ENCODE assay signal across 29 cellular contexts in genomic region chr7:20317413-20317812, GRCh38.
"Had no signal": no experiment of that assay in that cellular context is flagged by ENCODE, and none has a peak within 500 bp of the region (broad histone marks: within the 10 kb centered on the region; RNA-seq: fewer than 3 reads in every experiment).

No MANE protein-coding gene starts in this region.

- H3K9me3 ChIP-seq: adrenal gland, ascending aorta, left lung, right lobe of liver, tibial nerve had no signal

- H3K27ac ChIP-seq: adrenal gland, ascending aorta, brain microvascular endothelial cell, left lung, right lobe of liver, skin epidermis, tibial nerve had no signal

- H3K27me3 Mint-ChIP-seq: activated naive CD8-positive, alpha-beta T cell; naive B cell had no signal

- H3K36me3 ChIP-seq: adrenal gland, ascending aorta, brain microvascular endothelial cell, left lung, right lobe of liver, tibial nerve had no signal

- H3K4me3 ChIP-seq: adrenal gland, ascending aorta, left lung, lung, right lobe of liver, skin epidermis, tibial nerve had no signal

- H3K27me3 ChIP-seq: adrenal gland, ascending aorta, brain microvascular endothelial cell, left lung, right lobe of liver, tibial nerve had no signal

- H3K4me3 Mint-ChIP-seq: activated naive CD8-positive, alpha-beta T cell; activated T-cell treated with anti-CD3 and anti-CD28 coated beads, Interleukin-2, amount 50 U/mL, for 4 hours; naive B cell; stimulated activated effector memory CD8-positive, alpha-beta T cell treated with anti-CD3 and anti-CD28 coated beads, Interleukin-12 subunit alpha, Interleukin-12 subunit beta, amount 100 ng/mL, for 72 hours; stimulated activated naive CD8-positive, alpha-beta T cell treated with anti-CD3 and anti-CD28 coated beads, Interleukin-15, amount 100 ng/mL, for 72 hours had no signal

- DNase-seq: activated CD4-positive, alpha-beta T cell treated with anti-CD3 and anti-CD28 coated beads for 4 hours; activated CD4-positive, alpha-beta T cell treated with anti-CD3 and anti-CD28 coated beads, Interleukin-2, amount 50 U/mL, for 48 hours; activated CD4-positive, CD25-positive, alpha-beta regulatory T cell; activated CD8-positive, alpha-beta memory T cell treated with anti-CD3 and anti-CD28 coated beads, Interleukin-2, amount 50 U/mL, for 48 hours; activated naive CD4-positive, alpha-beta T cell; activated T-cell treated with anti-CD3 and anti-CD28 coated beads, Interleukin-2, amount 50 U/mL, for 4 hours; adrenal gland; brain microvascular endothelial cell; caudate nucleus; dermis blood vessel endothelial cell; effector memory CD4-positive, alpha-beta T cell; foreskin melanocyte; hippocampal formation; kidney glomerular epithelial cell; left lung; naive B cell; occipital lobe; posterior cingulate gyrus; right lobe of liver; stimulated activated CD4-positive, alpha-beta T cell treated with anti-CD3 and anti-CD28 coated beads, Interleukin-1b, Interleukin-23, amount 100 ng/mL, for 48 hours; stimulated activated naive CD8-positive, alpha-beta T cell treated with anti-CD3 and anti-CD28 coated beads, Interleukin-15, amount 100 ng/mL, for 72 hours had no signal

- H3K4me1 ChIP-seq: adrenal gland, ascending aorta, left lung, right lobe of liver had no signal

- H3K27ac Mint-ChIP-seq: activated naive CD8-positive, alpha-beta T cell; activated T-helper 2 cell treated with anti-CD3 and anti-CD28 coated beads, Interferon-gamma antibody, Interleukin-2, Interleukin-4, amounts not matched to agents 10 μg/mL and 5 μg/mL and 100 μg/mL, durations not matched to agents 14 hours and 24 hours and 36 hours; naive B cell; stimulated activated effector memory CD8-positive, alpha-beta T cell treated with anti-CD3 and anti-CD28 coated beads, Interleukin-12 subunit alpha, Interleukin-12 subunit beta, amount 100 ng/mL, for 72 hours; stimulated activated naive CD8-positive, alpha-beta T cell treated with anti-CD3 and anti-CD28 coated beads, Interleukin-15, amount 100 ng/mL, for 72 hours had no signal

- H3K9me3 Mint-ChIP-seq: activated T-cell treated with anti-CD3 and anti-CD28 coated beads, Interleukin-2, amount 50 U/mL, for 4 hours; activated T-helper 2 cell treated with anti-CD3 and anti-CD28 coated beads, Interferon-gamma antibody, Interleukin-2, Interleukin-4, amounts not matched to agents 10 μg/mL and 5 μg/mL and 100 μg/mL, durations not matched to agents 14 hours and 24 hours and 36 hours; naive B cell; stimulated activated effector memory CD8-positive, alpha-beta T cell treated with anti-CD3 and anti-CD28 coated beads, Interleukin-12 subunit alpha, Interleukin-12 subunit beta, amount 100 ng/mL, for 72 hours; stimulated activated naive CD8-positive, alpha-beta T cell treated with anti-CD3 and anti-CD28 coated beads, Interleukin-15, amount 100 ng/mL, for 72 hours had no signal

- H3K36me3 Mint-ChIP-seq: activated naive CD8-positive, alpha-beta T cell; naive B cell; stimulated activated effector memory CD8-positive, alpha-beta T cell treated with anti-CD3 and anti-CD28 coated beads, Interleukin-12 subunit alpha, Interleukin-12 subunit beta, amount 100 ng/mL, for 72 hours had no signal

- H3K4me1 Mint-ChIP-seq: naive B cell; stimulated activated effector memory CD8-positive, alpha-beta T cell treated with anti-CD3 and anti-CD28 coated beads, Interleukin-12 subunit alpha, Interleukin-12 subunit beta, amount 100 ng/mL, for 72 hours; stimulated activated naive CD8-positive, alpha-beta T cell treated with anti-CD3 and anti-CD28 coated beads, Interleukin-15, amount 100 ng/mL, for 72 hours had no signal

- ATAC-seq: activated T-cell treated with anti-CD3 and anti-CD28 coated beads, Interleukin-2, amount 50 U/mL, for 4 hours; esophagus mucosa; left lung; right lobe of liver; stimulated activated effector memory CD8-positive, alpha-beta T cell treated with anti-CD3 and anti-CD28 coated beads, Interleukin-12 subunit alpha, Interleukin-12 subunit beta, amount 100 ng/mL, for 72 hours; stimulated activated naive CD8-positive, alpha-beta T cell treated with anti-CD3 and anti-CD28 coated beads, Interleukin-15, amount 100 ng/mL, for 72 hours had no signal
